In genomic region chr18:59272221-59272888, GRCh38 we compare ENCODE assay signal across 11 cellular contexts. TPM values are rescaled to one million over a fixed set of nuclear protein-coding genes. Genes with fewer than 3 reads are reported as not detected.
DNase-seq lines count a peak whose midpoint lies in the region; ATAC-seq and TF ChIP-seq lines count a peak whose summit lies in the region.
"Had no signal": no experiment of that assay in that cellular context is flagged by ENCODE, and none has a peak within 500 bp of the region (broad histone marks: within the 10 kb centered on the region; RNA-seq: fewer than 3 reads in every experiment).

No MANE protein-coding gene starts in this region.

- H3K4me3 Mint-ChIP-seq in endodermal cell: no peak overlapping the region

- H3K27me3 Mint-ChIP-seq in endodermal cell (ENCODE audit: insufficient read depth): peaks cover 95% of the 10 kb centered on the region

- H3K4me3 ChIP-seq in BLaER1 (peak overlapping the region; percentile 18; the same call in 1 of the 2 replicates), endodermal cell (ENCODE audit: low read length) (no peak overlapping the region), uterus (no peak overlapping the region)

- intact Hi-C loops in uterus (cut with DNase I; ENCODE audit: low total_unique reads): no loop called here

- no peak overlapping the region for H3K27ac Mint-ChIP-seq in endodermal cell

- H3K9me3 Mint-ChIP-seq in endodermal cell: no peaks in the 10 kb centered on the region

- H3K36me3 Mint-ChIP-seq in endodermal cell (ENCODE audit: low read depth): no peaks in the 10 kb centered on the region

- H3K4me2 ChIP-seq in BLaER1: no peak overlapping the region

- peaks cover 73% of the 10 kb centered on the region for H3K9me3 ChIP-seq in BLaER1
- H3K9me3 ChIP-seq in endodermal cell (ENCODE audit: control insufficient read depth, low read length): no peaks in the 10 kb centered on the region
- no peaks in the 10 kb centered on the region for H3K9me3 ChIP-seq in uterus

- no peak for TF ChIP-seq CTCF in endodermal cell (conservative IDR thresholded peaks at IDR 0.05)
- TF ChIP-seq CTCF in uterus (IDR thresholded peaks at IDR 0.05): no peak

- H3K4me1 ChIP-seq in BLaER1 (peaks cover 8% of the 10 kb centered on the region; the same call in 1 of the 2 replicates), endodermal cell (ENCODE audit: control insufficient read depth, insufficient read depth, low read length) (peaks cover 4% of the 10 kb centered on the region), uterus (peaks cover 0 to 12% of the 10 kb centered on the region in 2 donors)

- 3 to 7% methylated on average over 24 to 52 of the region's 52 CpGs for WGBS in endodermal cell (ENCODE audit: insufficient coverage in 1 of 2, insufficient read length in 1 of 2), 2 experiments

- peak; percentile 33 for ATAC-seq in HG02798 (IDR thresholded peaks at IDR 0.05; ENCODE audit: poor library complexity, unreplicated experiment)
- ATAC-seq in GM19455 (IDR thresholded peaks at IDR 0.05; ENCODE audit: unreplicated experiment): no peak

- no peak for TF ChIP-seq POLR2A in uterus (IDR thresholded peaks at IDR 0.05)

- H3K9ac ChIP-seq in BLaER1 (no peak overlapping the region), endodermal cell (ENCODE audit: extremely low read depth, low read length, poor library complexity, severe bottlenecking) (no peak overlapping the region)

- peaks cover 7% of the 10 kb centered on the region; the same call in 1 of the 2 replicates for H4K20me1 ChIP-seq in BLaER1

- DNase-seq in endodermal cell: peak; percentile 73
- DNase-seq in retina: peak; percentile 77
- no peak for DNase-seq in mucosa of gallbladder (ENCODE audit: low spot score)
- no peak for DNase-seq in uterus
- no peak for DNase-seq in cerebellar cortex (ENCODE audit: low spot score)
- DNase-seq: aorta, EL had no signal

- H3K27ac ChIP-seq in BLaER1 (no peak overlapping the region), endodermal cell (ENCODE audit: low read depth, low read length) (no peak overlapping the region), uterus (no peak overlapping the region)

- H3K27me3 ChIP-seq in BLaER1 (peaks cover 86% of the 10 kb centered on the region), endodermal cell (ENCODE audit: control insufficient read depth, insufficient read depth, low read length, poor library complexity, severe bottlenecking) (peaks cover 98% of the 10 kb centered on the region), uterus (peaks cover 33 to 79% of the 10 kb centered on the region in 2 donors)

- H3K36me3 ChIP-seq in BLaER1: no peaks in the 10 kb centered on the region
- H3K36me3 ChIP-seq in endodermal cell (ENCODE audit: control insufficient read depth, insufficient read depth, low read length): no peaks in the 10 kb centered on the region
- no peaks in the 10 kb centered on the region for H3K36me3 ChIP-seq in uterus

- peaks cover 22% of the 10 kb centered on the region for H3K4me1 Mint-ChIP-seq in endodermal cell

RNA-seq across cellular contexts. Expression of gene RAX, which starts 0.9 kb away (rescaled TPM):
- total RNA-seq in endodermal cell (under 1 TPM in 1 of 2 donors, not detected in 1; 0.18 TPM), mucosa of gallbladder (not detected), uterus (not detected)
- polyA plus RNA-seq in endodermal cell (2013, experiment 1 of 2): 0.25 TPM
- polyA plus RNA-seq in endodermal cell (2013, experiment 2 of 2): 0.29 TPM
- total RNA-seq: aorta, omental fat pad had no signal
- polyA plus RNA-seq: aorta had no signal

RNA-seq across cellular contexts. Expression of gene CPLX4, which starts 46.1 kb away (rescaled TPM):
- total RNA-seq in endodermal cell: not detected
- polyA plus RNA-seq in endodermal cell (2013, experiment 1 of 2): not detected
- polyA plus RNA-seq in endodermal cell (2013, experiment 2 of 2): not detected
- not detected for total RNA-seq in mucosa of gallbladder
- total RNA-seq in uterus: not detected
- total RNA-seq: aorta had no signal

RNA-seq across cellular contexts. Expression of gene GRP, which starts 52.4 kb away (rescaled TPM):
- total RNA-seq in endodermal cell (1 to 10 TPM; 4.4 to 6.5 TPM), mucosa of gallbladder (not detected), uterus (not detected)
- polyA plus RNA-seq in endodermal cell (2013, experiment 1 of 2): 1.2 TPM
- polyA plus RNA-seq in endodermal cell (2013, experiment 2 of 2): 2.2 TPM
- total RNA-seq: aorta, omental fat pad had no signal

Comparison
In these comparisons a context has a peak if more than half of its experiments do, and no peak if none do; other contexts are left out.
1. DNase-seq: peak in endodermal cell (single experiment) and retina (single experiment); none in mucosa of gallbladder (single experiment), uterus (0 of 2) and cerebellar cortex (single experiment).